Comparison of ENCODE assay signal across 2 cellular contexts in genomic region chr1:28966617-28967016, GRCh38.
TF ChIP-seq lines count a peak whose summit lies in the region.

No MANE protein-coding gene starts in this region.

TF ChIP-seq in WTC11, 78 proteins besides CTCF, POLR2A, EP300 and RAD21 (continued from another document):
- TF ChIP-seq ATF2 (CRISPR knock-in tag; IDR thresholded peaks at IDR 0.05; ENCODE audit: borderline replicate concordance, low read depth): no peak
- TF ChIP-seq ZNF423 (CRISPR knock-in tag; IDR thresholded peaks at IDR 0.05): no peak
- no peak for TF ChIP-seq SOX15 (CRISPR knock-in tag; IDR thresholded peaks at IDR 0.05)
- no peak for TF ChIP-seq NR1H2 (CRISPR knock-in tag; IDR thresholded peaks at IDR 0.05)
- TF ChIP-seq CREB1 (CRISPR knock-in tag; IDR thresholded peaks at IDR 0.05): no peak
- TF ChIP-seq RELA (CRISPR knock-in tag; IDR thresholded peaks at IDR 0.05; ENCODE audit: borderline replicate concordance): no peak
- no peak for TF ChIP-seq ESRRA (CRISPR knock-in tag; IDR thresholded peaks at IDR 0.05; ENCODE audit: borderline replicate concordance)
- no peak for TF ChIP-seq TP53 (CRISPR knock-in tag; IDR thresholded peaks at IDR 0.05)

TF ChIP-seq in liver, 16 proteins besides CTCF, POLR2A, EP300 and RAD21 (continued from another document):
- TF ChIP-seq ZBTB33 (IDR thresholded peaks at IDR 0.05): peak; percentile 22
- peak; percentile 88 for TF ChIP-seq YY1 (IDR thresholded peaks at IDR 0.05)
- peak in 1 of 2 donors; percentile 19 for TF ChIP-seq GABPA (IDR thresholded peaks at IDR 0.05 in 1 of 2, conservative IDR thresholded peaks at IDR 0.05 in 1 of 2)
- TF ChIP-seq REST (IDR thresholded peaks at IDR 0.05): peak; percentile 43
- peak; percentile 55 to 72 for TF ChIP-seq RXRA (IDR thresholded peaks at IDR 0.05)
- TF ChIP-seq EGR1 (IDR thresholded peaks at IDR 0.05; ENCODE audit: low read depth in 2 of 2): no peak
- TF ChIP-seq MAX (IDR thresholded peaks at IDR 0.05): peak; percentile 90
- no peak for TF ChIP-seq ATF3 (IDR thresholded peaks at IDR 0.05)
- TF ChIP-seq TAF1 (conservative IDR thresholded peaks at IDR 0.05): no peak
- peak; percentile 82 for TF ChIP-seq HNF4G (IDR thresholded peaks at IDR 0.05)
- peak; percentile 56 for TF ChIP-seq FOXA2 (IDR thresholded peaks at IDR 0.05)
- peak; percentile 29 for TF ChIP-seq FOXA1 (IDR thresholded peaks at IDR 0.05)
- TF ChIP-seq HNF4A (conservative IDR thresholded peaks at IDR 0.05): peak; percentile 88 to 93
- TF ChIP-seq JUND (IDR thresholded peaks at IDR 0.05): peak; percentile 50 to 68
- peak; percentile 61 for TF ChIP-seq SP1 (IDR thresholded peaks at IDR 0.05)
